8 cellular contexts compared by ENCODE assay signal in genomic region chrX:132216806-132217202, GRCh38. TPM values are rescaled to one million over a fixed set of nuclear protein-coding genes. Genes with fewer than 3 reads are reported as not detected.
DNase-seq lines count a peak whose midpoint lies in the region; ATAC-seq and TF ChIP-seq lines count a peak whose summit lies in the region.

No MANE protein-coding gene starts in this region.

- ATAC-seq in activated CD4-positive, alpha-beta T cell treated with anti-CD3 and anti-CD28 coated beads for 36 hours, result peak; percentile 63
- peak; percentile 20 for ATAC-seq in HG03439 (IDR thresholded peaks at IDR 0.05; ENCODE audit: unreplicated experiment)
- ATAC-seq in gastroesophageal sphincter, result no peak
- ATAC-seq in HG03095 (IDR thresholded peaks at IDR 0.05; ENCODE audit: unreplicated experiment), result no peak

- TF ChIP-seq CTCF in gastroesophageal sphincter (IDR thresholded peaks at IDR 0.05), result no peak

- peak overlapping the region; percentile 98 for H3K27ac Mint-ChIP-seq in activated CD4-positive, alpha-beta T cell treated with anti-CD3 and anti-CD28 coated beads for 36 hours
- peak overlapping the region; percentile 91 for H3K27ac Mint-ChIP-seq in activated CD4-positive, alpha-beta memory T cell treated with anti-CD3 and anti-CD28 coated beads, Interleukin-2, amount 10 ng/mL, durations not matched to agents 7 days and 5 days

- DNase-seq in activated CD4-positive, alpha-beta T cell treated with anti-CD3 and anti-CD28 coated beads for 36 hours, result peak; percentile 32
- no peak for DNase-seq in activated CD4-positive, alpha-beta T cell treated with anti-CD3 and anti-CD28 coated beads, Interleukin-2, amount 50 U/mL, for 1 hour
- DNase-seq in activated CD4-positive, alpha-beta memory T cell treated with anti-CD3 and anti-CD28 coated beads, Interleukin-2, amount 10 ng/mL, durations not matched to agents 7 days and 5 days, result no peak
- DNase-seq in GDM1 (lab: John Stamatoyannopoulos, UW), result no peak

- H3K27me3 Mint-ChIP-seq in activated CD4-positive, alpha-beta T cell treated with anti-CD3 and anti-CD28 coated beads for 36 hours, result no peaks in the 10 kb centered on the region
- H3K27me3 Mint-ChIP-seq in activated CD4-positive, alpha-beta memory T cell treated with anti-CD3 and anti-CD28 coated beads, Interleukin-2, amount 10 ng/mL, durations not matched to agents 7 days and 5 days, result no peaks in the 10 kb centered on the region

- H3K36me3 Mint-ChIP-seq in activated CD4-positive, alpha-beta T cell treated with anti-CD3 and anti-CD28 coated beads for 36 hours (ENCODE audit: low read depth), result peaks cover 21% of the 10 kb centered on the region
- H3K36me3 Mint-ChIP-seq in activated CD4-positive, alpha-beta memory T cell treated with anti-CD3 and anti-CD28 coated beads, Interleukin-2, amount 10 ng/mL, durations not matched to agents 7 days and 5 days (ENCODE audit: low read depth), result peaks cover 29% of the 10 kb centered on the region

- no peaks in the 10 kb centered on the region for H3K9me3 ChIP-seq in gastroesophageal sphincter
- H3K9me3 ChIP-seq in skeletal muscle satellite cell (replicated peaks; ENCODE audit: low read length), result no peaks in the 10 kb centered on the region

- H3K4me3 Mint-ChIP-seq in activated CD4-positive, alpha-beta T cell treated with anti-CD3 and anti-CD28 coated beads for 36 hours, result peak overlapping the region; percentile 87
- H3K4me3 Mint-ChIP-seq in activated CD4-positive, alpha-beta memory T cell treated with anti-CD3 and anti-CD28 coated beads, Interleukin-2, amount 10 ng/mL, durations not matched to agents 7 days and 5 days, result peak overlapping the region; percentile 79

- intact Hi-C loops in activated CD4-positive, alpha-beta T cell treated with anti-CD3 and anti-CD28 coated beads for 36 hours (cut with DNase I, micrococcal nuclease), result loop anchor here (1.0 to 10.0 kb wide), 10 partner anchors 192 to 1958 kb away; partner anchors contain the start of genes MBNL3 (in 1 of the 2) and SLC25A14 (in 1 of the 2)

- H3K36me3 ChIP-seq in gastroesophageal sphincter, result peaks cover 0 to 15% of the 10 kb centered on the region in 2 donors
- peaks cover 10% of the 10 kb centered on the region for H3K36me3 ChIP-seq in skeletal muscle satellite cell (ENCODE audit: insufficient read depth, low read length)

- CTCF ChIA-PET in activated CD4-positive, alpha-beta T cell treated with anti-CD3 and anti-CD28 coated beads for 36 hours (lab: Charles Lee), result no interaction called here
- CTCF ChIA-PET in activated CD4-positive, alpha-beta memory T cell treated with anti-CD3 and anti-CD28 coated beads, Interleukin-2, amount 10 ng/mL, durations not matched to agents 7 days and 5 days (lab: Charles Lee), result no interaction called here

- no peak for TF ChIP-seq EP300 in gastroesophageal sphincter (IDR thresholded peaks at IDR 0.05)

- H3K9me3 Mint-ChIP-seq in activated CD4-positive, alpha-beta T cell treated with anti-CD3 and anti-CD28 coated beads for 36 hours (ENCODE audit: low read depth), result no peaks in the 10 kb centered on the region
- no peaks in the 10 kb centered on the region for H3K9me3 Mint-ChIP-seq in activated CD4-positive, alpha-beta memory T cell treated with anti-CD3 and anti-CD28 coated beads, Interleukin-2, amount 10 ng/mL, durations not matched to agents 7 days and 5 days

- peak overlapping the region; percentile 77 to 81 for H3K4me3 ChIP-seq in gastroesophageal sphincter
- peak overlapping the region; percentile 81 for H3K4me3 ChIP-seq in skeletal muscle satellite cell (ENCODE audit: low read length)

- WGBS in gastroesophageal sphincter (ENCODE audit: low coverage in 1 of 2), 2 donors, result 0 to 31% methylated on average over 6 to 7 of the region's 11 CpGs

- H3K27ac ChIP-seq in gastroesophageal sphincter, result peak overlapping the region; percentile 95 to 98 (median 96)

- H3K4me2 ChIP-seq in skeletal muscle satellite cell (ENCODE audit: low read length), result peak overlapping the region; percentile 73

- H3K9ac ChIP-seq in skeletal muscle satellite cell (ENCODE audit: low read depth, low read length), result peak overlapping the region; percentile 87

- H3K4me1 ChIP-seq in gastroesophageal sphincter (peaks cover 0 to 53% (median 0%) of the 10 kb centered on the region in 3 donors), skeletal muscle satellite cell (ENCODE audit: control insufficient read depth, insufficient read depth, low read length) (peaks cover 3% of the 10 kb centered on the region)

- H3K27me3 ChIP-seq in gastroesophageal sphincter (no peaks in the 10 kb centered on the region), skeletal muscle satellite cell (ENCODE audit: control insufficient read depth, insufficient read depth, low read length) (peaks cover 6% of the 10 kb centered on the region)

- TF ChIP-seq POLR2A in gastroesophageal sphincter (IDR thresholded peaks at IDR 0.05), result no peak

- peaks cover 31% of the 10 kb centered on the region for H3K4me1 Mint-ChIP-seq in activated CD4-positive, alpha-beta T cell treated with anti-CD3 and anti-CD28 coated beads for 36 hours
- peaks cover 38% of the 10 kb centered on the region for H3K4me1 Mint-ChIP-seq in activated CD4-positive, alpha-beta memory T cell treated with anti-CD3 and anti-CD28 coated beads, Interleukin-2, amount 10 ng/mL, durations not matched to agents 7 days and 5 days

- POLR2A ChIA-PET in activated CD4-positive, alpha-beta T cell treated with anti-CD3 and anti-CD28 coated beads for 36 hours (lab: Charles Lee), result interaction anchor here (1.2 kb wide), 1 partner anchor 192 kb away, joined by 4 read pairs; no protein-coding TSS in a partner anchor
- POLR2A ChIA-PET in activated CD4-positive, alpha-beta memory T cell treated with anti-CD3 and anti-CD28 coated beads, Interleukin-2, amount 10 ng/mL, durations not matched to agents 7 days and 5 days (lab: Charles Lee), result interaction anchor here (0.8 to 1.7 kb wide), 5 partner anchors 8 to 403 kb away, joined by 3 to 5 read pairs (median 4); partner anchors contain the start of gene STK26

RNA-seq across cellular contexts. Expression of gene RAP2C, which starts 2.4 kb away (rescaled TPM):
- total RNA-seq in activated CD4-positive, alpha-beta T cell treated with anti-CD3 and anti-CD28 coated beads for 36 hours, result 10 to 100 TPM; 28.3 to 31.3 TPM
- total RNA-seq in activated CD4-positive, alpha-beta memory T cell treated with anti-CD3 and anti-CD28 coated beads, Interleukin-2, amount 10 ng/mL, durations not matched to agents 7 days and 5 days, result 10 to 100 TPM; 47.1 to 47.8 TPM
- total RNA-seq in gastroesophageal sphincter, result 10 to 100 TPM; 14.5 to 19.9 (median 15.5) TPM
- total RNA-seq in skeletal muscle satellite cell (2012; rRNA removed), result 17.3 and 20.3 TPM in 2 replicates

Comparison
In these comparisons a context has a peak if more than half of its experiments do, and no peak if none do; other contexts are left out.
1. ATAC-seq: peak in activated CD4-positive, alpha-beta T cell treated with anti-CD3 and anti-CD28 coated beads for 36 hours (single experiment) and HG03439 (single experiment); none in gastroesophageal sphincter (single experiment) and HG03095 (single experiment).